In the genomic region with DNA sequence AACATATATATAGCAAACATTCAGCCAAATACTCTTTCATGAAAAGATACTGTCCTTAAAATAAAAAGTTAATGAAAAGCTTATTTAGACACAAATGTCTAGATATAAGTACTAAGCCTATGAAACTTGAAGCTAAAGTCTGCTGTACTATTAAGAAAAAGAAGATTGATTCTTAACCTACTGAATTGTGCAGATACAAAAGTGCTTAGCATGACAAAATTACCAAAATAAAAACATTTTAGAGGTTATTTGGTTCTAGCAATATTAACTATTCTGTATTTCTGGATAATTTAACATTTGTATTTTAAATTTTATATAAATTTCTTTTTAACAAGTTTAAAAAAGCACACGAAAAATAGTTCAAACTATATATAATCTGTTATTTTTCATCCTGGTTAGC, we compare ENCODE assay signal across 2 cellular contexts.
TF ChIP-seq lines count a peak whose summit lies in the region.

No MANE protein-coding gene starts in this region.

TF ChIP-seq in A549, 52 proteins besides CTCF, POLR2A, EP300 and RAD21:
- TF ChIP-seq NR3C1 (IDR thresholded peaks at IDR 0.05) (no peak), MAFK (IDR thresholded peaks at IDR 0.05; ENCODE audit: partially characterized antibody) (peak; percentile 39)

TF ChIP-seq in IMR-90, 13 proteins besides CTCF, POLR2A, EP300 and RAD21:
- TF ChIP-seq MAFK (IDR thresholded peaks at IDR 0.05; ENCODE audit: low read depth, low read length) (peak; percentile 82), CHD1 (IDR thresholded peaks at IDR 0.05; ENCODE audit: low read depth, low read length) (no peak)
- TF ChIP-seq, protein P1, sequence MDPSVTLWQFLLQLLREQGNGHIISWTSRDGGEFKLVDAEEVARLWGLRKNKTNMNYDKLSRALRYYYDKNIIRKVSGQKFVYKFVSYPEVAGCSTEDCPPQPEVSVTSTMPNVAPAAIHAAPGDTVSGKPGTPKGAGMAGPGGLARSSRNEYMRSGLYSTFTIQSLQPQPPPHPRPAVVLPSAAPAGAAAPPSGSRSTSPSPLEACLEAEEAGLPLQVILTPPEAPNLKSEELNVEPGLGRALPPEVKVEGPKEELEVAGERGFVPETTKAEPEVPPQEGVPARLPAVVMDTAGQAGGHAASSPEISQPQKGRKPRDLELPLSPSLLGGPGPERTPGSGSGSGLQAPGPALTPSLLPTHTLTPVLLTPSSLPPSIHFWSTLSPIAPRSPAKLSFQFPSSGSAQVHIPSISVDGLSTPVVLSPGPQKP (IDR thresholded peaks at IDR 0.05; ENCODE audit: borderline replicate concordance, low read depth, low read length), result no peak
